ENCODE assay signal across 1 cellular context in the genomic region with DNA sequence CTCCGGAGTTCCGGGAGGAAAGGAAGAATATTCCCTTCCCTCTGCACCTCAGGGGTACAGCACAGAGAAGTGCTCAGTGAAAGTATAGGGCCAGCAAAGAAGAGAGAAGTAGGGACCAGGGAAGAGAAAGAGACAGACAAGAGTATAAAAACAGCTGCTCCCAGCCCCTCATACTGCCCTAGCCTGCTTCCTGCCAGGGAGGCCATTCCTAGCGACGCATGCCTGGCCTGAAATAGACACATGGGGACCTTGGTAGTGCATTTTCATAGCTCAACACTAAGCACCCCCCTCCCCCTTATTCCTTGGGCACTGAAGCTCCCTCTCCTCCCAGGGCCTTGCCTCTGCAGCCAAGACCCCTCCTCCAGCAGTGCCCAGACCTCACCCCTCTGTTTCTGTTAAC.
TF ChIP-seq lines count a peak whose summit lies in the region.

No MANE protein-coding gene starts in this region.

TF ChIP-seq in IMR-90, 13 proteins besides CTCF, POLR2A, EP300 and RAD21:
- TF ChIP-seq USF2 (IDR thresholded peaks at IDR 0.05; ENCODE audit: low read depth, low read length) = no peak
- TF ChIP-seq, protein P1, sequence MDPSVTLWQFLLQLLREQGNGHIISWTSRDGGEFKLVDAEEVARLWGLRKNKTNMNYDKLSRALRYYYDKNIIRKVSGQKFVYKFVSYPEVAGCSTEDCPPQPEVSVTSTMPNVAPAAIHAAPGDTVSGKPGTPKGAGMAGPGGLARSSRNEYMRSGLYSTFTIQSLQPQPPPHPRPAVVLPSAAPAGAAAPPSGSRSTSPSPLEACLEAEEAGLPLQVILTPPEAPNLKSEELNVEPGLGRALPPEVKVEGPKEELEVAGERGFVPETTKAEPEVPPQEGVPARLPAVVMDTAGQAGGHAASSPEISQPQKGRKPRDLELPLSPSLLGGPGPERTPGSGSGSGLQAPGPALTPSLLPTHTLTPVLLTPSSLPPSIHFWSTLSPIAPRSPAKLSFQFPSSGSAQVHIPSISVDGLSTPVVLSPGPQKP (IDR thresholded peaks at IDR 0.05; ENCODE audit: borderline replicate concordance, low read depth, low read length) = no peak
- TF ChIP-seq CEBPB (IDR thresholded peaks at IDR 0.05; ENCODE audit: low read depth, low read length) = no peak
- TF ChIP-seq RFX5 (IDR thresholded peaks at IDR 0.05; ENCODE audit: low read depth, low read length) = no peak
- no peak; the same call in 1 of the 2 replicates for TF ChIP-seq MXI1 (IDR thresholded peaks at IDR 0.05; ENCODE audit: borderline replicate concordance, low read depth, low read length)
- no peak for TF ChIP-seq SMC3 (IDR thresholded peaks at IDR 0.05; ENCODE audit: low read depth, low read length)
- no peak for TF ChIP-seq FOS (IDR thresholded peaks at IDR 0.05; ENCODE audit: low read depth, low read length)
- TF ChIP-seq RCOR1 (IDR thresholded peaks at IDR 0.05; ENCODE audit: insufficient replicate concordance, low read length) = no peak
- no peak for TF ChIP-seq MAZ (IDR thresholded peaks at IDR 0.05; ENCODE audit: borderline replicate concordance, low read depth, low read length)
- no peak for TF ChIP-seq NFE2L2 (IDR thresholded peaks at IDR 0.05; ENCODE audit: low read depth, low read length)
- TF ChIP-seq MAFK (IDR thresholded peaks at IDR 0.05; ENCODE audit: low read depth, low read length) = no peak
- TF ChIP-seq BHLHE40 (IDR thresholded peaks at IDR 0.05; ENCODE audit: low read depth, low read length) = no peak
- no peak for TF ChIP-seq CHD1 (IDR thresholded peaks at IDR 0.05; ENCODE audit: low read depth, low read length)
TF ChIP-seq in IMR-90: peak in this region for 0.
